ENCODE assay signal across 10 cellular contexts in genomic region chr14:89276424-89276975, GRCh38.
A peak's percentile ranks its signal among the peaks of the same experiment; 100 is the strongest.
DNase-seq lines count a peak whose midpoint lies in the region; ATAC-seq and TF ChIP-seq lines count a peak whose summit lies in the region.
"Had no signal": no experiment of that assay in that cellular context is flagged by ENCODE, and none has a peak within 500 bp of the region (broad histone marks: within the 10 kb centered on the region; RNA-seq: fewer than 3 reads in every experiment).

No MANE protein-coding gene starts in this region.

- H3K27ac ChIP-seq in osteoblast (ENCODE audit: low read depth, low read length), result no peak overlapping the region
- H3K27ac ChIP-seq: adrenal gland, BLaER1 had no signal

- no peaks in the 10 kb centered on the region for H3K79me2 ChIP-seq in osteoblast (ENCODE audit: insufficient read depth, low read length)

- ATAC-seq in HG03103 (IDR thresholded peaks at IDR 0.05; ENCODE audit: low read depth, unreplicated experiment), result peak; percentile 88

- peak; percentile 70 for DNase-seq in activated naive CD4-positive, alpha-beta T cell treated with Interleukin-2 at 50 U/mL for 16 hours
- DNase-seq in activated naive CD4-positive, alpha-beta T cell treated with anti-CD3 and anti-CD28 coated beads, Interleukin-2, amount 50 U/mL, for 16 hours, result no peak
- DNase-seq in activated CD4-positive, alpha-beta T cell treated with anti-CD3 and anti-CD28 coated beads, Interleukin-2, amount 50 U/mL, for 24 hours (ENCODE audit: low read depth in 1 of 2, low spot score in 1 of 2), result peak; percentile 6 to 52
- DNase-seq in myocyte (ENCODE audit: low read depth) (peak; percentile 72), osteoblast (ENCODE audit: insufficient read length, low spot score, missing footprints) (no peak), NCI-H524 treated with DMSO at 0.1 percent for 48 hours (lab: John Stamatoyannopoulos, UW) (no peak), NCI-H2196 (lab: John Stamatoyannopoulos, UW; ENCODE audit: unreplicated experiment) (no peak)

- no peaks in the 10 kb centered on the region for H3K4me1 ChIP-seq in osteoblast (ENCODE audit: insufficient read depth, low read length)

- no peaks in the 10 kb centered on the region for H3K27me3 ChIP-seq in osteoblast (ENCODE audit: insufficient read depth, low read length)
- H3K27me3 ChIP-seq: adrenal gland, BLaER1 had no signal

- peaks cover 14% of the 10 kb centered on the region for H4K20me1 ChIP-seq in osteoblast (ENCODE audit: insufficient read depth, low read length)

- no peak overlapping the region for H2AFZ ChIP-seq in osteoblast (ENCODE audit: low read length)

- H3K4me2 ChIP-seq in osteoblast (ENCODE audit: insufficient read depth, low read length), result no peak overlapping the region

- H3K36me3 ChIP-seq in osteoblast (ENCODE audit: insufficient read depth, low read length), result no peaks in the 10 kb centered on the region
- H3K36me3 ChIP-seq: adrenal gland had no signal

- TF ChIP-seq CTCF in osteoblast (IDR thresholded peaks at IDR 0.05; ENCODE audit: extremely low read depth, low read depth, low read length), result no peak

- no peaks in the 10 kb centered on the region for H3K9me3 ChIP-seq in osteoblast (ENCODE audit: low read depth, low read length)
- H3K9me3 ChIP-seq: adrenal gland, BLaER1 had no signal

- H3K4me3 ChIP-seq in osteoblast (ENCODE audit: insufficient read depth, low read length), result no peak overlapping the region
- H3K4me3 ChIP-seq: adrenal gland, BLaER1 had no signal

Comparison
In these comparisons a context has a peak if more than half of its experiments do, and no peak if none do; other contexts are left out.
1. DNase-seq: peak in activated naive CD4-positive, alpha-beta T cell treated with Interleukin-2 at 50 U/mL for 16 hours (single experiment), activated CD4-positive, alpha-beta T cell treated with anti-CD3 and anti-CD28 coated beads, Interleukin-2, amount 50 U/mL, for 24 hours (2 of 2) and myocyte (single experiment); none in activated naive CD4-positive, alpha-beta T cell treated with anti-CD3 and anti-CD28 coated beads, Interleukin-2, amount 50 U/mL, for 16 hours (single experiment), osteoblast (single experiment), NCI-H524 treated with DMSO at 0.1 percent for 48 hours (single experiment) and NCI-H2196 (single experiment).